In the genomic region with DNA sequence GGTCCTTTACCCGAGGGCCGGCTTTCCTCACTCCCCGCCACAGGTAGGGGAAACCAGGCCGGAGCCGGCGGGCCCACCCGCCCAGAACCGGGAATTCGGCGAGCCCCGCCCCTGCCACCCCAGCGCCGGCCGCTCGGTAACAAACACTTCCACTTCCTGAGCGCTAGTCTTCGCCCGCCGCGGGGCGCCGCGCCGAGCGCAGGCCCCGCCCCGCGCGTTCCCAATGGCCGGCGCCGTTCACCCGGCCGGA, we compare ENCODE assay signal across 8 cellular contexts. TPM values are rescaled to one million over a fixed set of nuclear protein-coding genes. Genes with fewer than 3 reads are reported as not detected.
DNase-seq lines count a peak whose midpoint lies in the region; ATAC-seq and TF ChIP-seq lines count a peak whose summit lies in the region.

No MANE protein-coding gene starts in this region.

- H3K4me3 ChIP-seq in AG04449 (ENCODE audit: low read depth, low read length) (peak overlapping the region; percentile 57), H7 (ENCODE audit: insufficient read depth, low read depth, low read length) (peak overlapping the region; percentile 31), adrenal gland (peak overlapping the region in 1 of 4 donors; percentile 68)

- no peaks in the 10 kb centered on the region for H3K9me3 ChIP-seq in adrenal gland (replicated peaks in 1 of 3)

- TF ChIP-seq CTCF in AG04449 (IDR thresholded peaks at IDR 0.05; ENCODE audit: insufficient read depth, low read length, missing control alignments) (no peak), adrenal gland (IDR thresholded peaks at IDR 0.05) (peak in 4 of 6 experiments; percentile 11 to 30 (median 28)), mesothelial cell of epicardium (IDR thresholded peaks at IDR 0.05; ENCODE audit: unreplicated experiment) (no peak)

- 0 to 4% (median 0%) methylated on average over 3 to 34 of the region's 34 CpGs for WGBS in adrenal gland, 4 donors

- ATAC-seq in GM18868 (IDR thresholded peaks at IDR 0.05; ENCODE audit: unreplicated experiment), result no peak

- peaks cover under 1% of the 10 kb centered on the region for H3K27me3 Mint-ChIP-seq in mesothelial cell of epicardium (ENCODE audit: low read depth)

- peaks cover 8% of the 10 kb centered on the region for H3K36me3 Mint-ChIP-seq in mesothelial cell of epicardium

- H3K4me1 ChIP-seq in adrenal gland (replicated peaks in 1 of 2), result peaks cover 28 to 57% of the 10 kb centered on the region in 2 donors

- peak overlapping the region; percentile 56 for H3K4me3 Mint-ChIP-seq in mesothelial cell of epicardium

- H3K9me3 Mint-ChIP-seq in mesothelial cell of epicardium, result no peaks in the 10 kb centered on the region

- H3K4me1 Mint-ChIP-seq in mesothelial cell of epicardium, result peaks cover 37% of the 10 kb centered on the region

- POLR2A ChIA-PET in AG04449 (lab: Yijun Ruan, JAX), result no interaction called here

- intact Hi-C loops in adrenal gland (cut with DNase I), result loop anchor here in 1 of 2 donors (5.0 kb wide), 1 partner anchor 114 kb away; no protein-coding TSS in a partner anchor

- H3K36me3 ChIP-seq in H7 (replicated peaks; ENCODE audit: control insufficient read depth, insufficient read depth, low read length) (peaks cover 3% of the 10 kb centered on the region), adrenal gland (replicated peaks in 1 of 2) (no peaks in the 10 kb centered on the region)

- CTCF ChIA-PET in AG04449 (lab: Yijun Ruan, JAX), result interaction anchor here (2.4 to 4.7 kb wide), 5 partner anchors 11 to 210 kb away, joined by 14 to 185 read pairs (median 44); a partner anchor contains a TSS

- no peak for TF ChIP-seq POLR2A in adrenal gland (IDR thresholded peaks at IDR 0.05)

- DNase-seq in AG04449 (ENCODE audit: low read depth, low spot score) (no peak), H7 (no peak), adrenal gland (no peak), mesothelial cell of epicardium (ENCODE audit: low spot score in 2 of 2, unreplicated experiment in 2 of 2) (no peak), cerebellar cortex (ENCODE audit: low spot score) (no peak), OCI-M2 (lab: John Stamatoyannopoulos, UW; ENCODE audit: unreplicated experiment) (no peak), A172 (ENCODE audit: low spot score) (no peak)

- H3K27ac ChIP-seq in adrenal gland, result peak overlapping the region in 3 of 5 donors; percentile 48 to 83 (median 73)

- H3K27me3 ChIP-seq in H7 (ENCODE audit: control insufficient read depth, insufficient read depth, low read length) (peaks cover 11% of the 10 kb centered on the region), adrenal gland (no peaks in the 10 kb centered on the region)

- no peak overlapping the region for H3K27ac Mint-ChIP-seq in mesothelial cell of epicardium

RNA-seq across cellular contexts. Expression of a gene that starts 0.2 kb away (rescaled TPM):
- total RNA-seq in H7 (2014; rRNA removed; shearing (Covaris generic)), result 63.1 and 79.1 TPM in 2 replicates
- total RNA-seq in adrenal gland (100 to 1,000 TPM; 146 to 277 (median 226) TPM), mesothelial cell of epicardium (34.4 to 36.2 TPM (median 34.8 TPM) in 3 replicates)
- polyA plus RNA-seq in adrenal gland, result 100 to 1,000 TPM in 1 of 3 donors, 10 to 100 TPM in 2; 45.9 to 277 (median 57.8) TPM
- total RNA-seq in A172 (2014; rRNA removed; shearing (Covaris generic)), result 205 and 246 TPM in 2 replicates

RNA-seq across cellular contexts. Expression of a gene that starts 11.1 kb away (rescaled TPM):
- 2.5 and 3.5 TPM in 2 replicates for total RNA-seq in H7 (2014; rRNA removed; shearing (Covaris generic))
- 1 to 10 TPM; 2.1 to 6.6 (median 3.6) TPM for total RNA-seq in adrenal gland
- 1 to 10 TPM in 2 of 3 donors, under 1 TPM in 1; 0.57 to 2.3 (median 2.0) TPM for polyA plus RNA-seq in adrenal gland
- 0.16 to 0.38 TPM (median 0.24 TPM) in 3 replicates for total RNA-seq in mesothelial cell of epicardium
- 0.05 TPM in 1 of 2 replicates, not detected in the other for total RNA-seq in A172 (2014; rRNA removed; shearing (Covaris generic))

RNA-seq across cellular contexts. Expression of a gene that starts 27.9 kb away (rescaled TPM):
- 47.9 and 73.3 TPM in 2 replicates for total RNA-seq in H7 (2014; rRNA removed; shearing (Covaris generic))
- total RNA-seq in adrenal gland (100 to 1,000 TPM in 1 of 8 donors, 10 to 100 TPM in 7; 23.1 to 149 (median 62.4) TPM), mesothelial cell of epicardium (78.2 to 83.7 TPM (median 83.1 TPM) in 3 replicates)
- polyA plus RNA-seq in adrenal gland, result 100 to 1,000 TPM in 2 of 3 donors, 10 to 100 TPM in 1; 91.6 to 112 (median 104) TPM
- 22.8 and 32.5 TPM in 2 replicates for total RNA-seq in A172 (2014; rRNA removed; shearing (Covaris generic))

RNA-seq across cellular contexts. Expression of a gene that starts 35.5 kb away (rescaled TPM):
- total RNA-seq in H7 (2014; rRNA removed; shearing (Covaris generic)), result not detected in 2 replicates
- total RNA-seq in adrenal gland (1 to 10 TPM in 6 of 8 donors, under 1 TPM in 1, not detected in 1; 0.88 to 6.3 (median 1.5) TPM), mesothelial cell of epicardium (not detected in 3 replicates)
- polyA plus RNA-seq in adrenal gland, result 1 to 10 TPM in 2 of 3 donors, under 1 TPM in 1; 0.68 to 6.3 (median 1.0) TPM
- not detected in 2 replicates for total RNA-seq in A172 (2014; rRNA removed; shearing (Covaris generic))

Comparison
In these comparisons a context has a peak if more than half of its experiments do, and no peak if none do; other contexts are left out.
1. CTCF ChIP-seq: peak in adrenal gland (4 of 6); none in AG04449 (single experiment) and mesothelial cell of epicardium (single experiment).